ENCODE assay signal across 27 cellular contexts in the genomic region with DNA sequence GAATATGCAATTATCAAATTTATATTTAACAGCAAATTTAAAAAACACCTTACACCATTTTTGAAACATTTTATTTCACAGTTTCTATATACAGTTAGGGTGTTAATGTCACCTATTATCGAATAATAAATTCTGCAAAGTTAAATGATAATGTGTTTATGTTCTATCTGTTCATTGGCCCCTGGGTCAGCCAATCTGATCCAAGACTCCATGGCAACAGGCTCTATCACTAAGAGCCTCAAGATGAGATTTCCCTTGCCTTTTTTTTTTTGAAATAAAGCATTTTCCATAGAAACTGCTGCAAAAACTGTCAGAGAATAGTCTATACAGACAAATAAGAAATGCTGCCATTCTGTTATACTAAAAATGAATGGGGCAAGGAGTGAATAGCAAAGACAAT.
"Had no signal": no experiment of that assay in that cellular context is flagged by ENCODE, and none has a peak within 500 bp of the region (broad histone marks: within the 10 kb centered on the region; RNA-seq: fewer than 3 reads in every experiment).

No MANE protein-coding gene starts in this region.

- H3K9me3 ChIP-seq: ovary, psoas muscle, right lobe of liver, sigmoid colon, stomach, thoracic aorta, thyroid gland, tibial nerve, upper lobe of left lung, vagina had no signal

- DNase-seq: naive thymus-derived CD8-positive, alpha-beta T cell; nephron progenitor cell; occipital lobe; ovary; posterior cingulate gyrus; psoas muscle; right cardiac atrium; right lobe of liver; sigmoid colon; small intestine; stimulated activated CD4-positive, alpha-beta T cell treated with anti-CD3 and anti-CD28 coated beads, Interleukin-15, amount 100 ng/mL, for 24 hours; stimulated activated CD4-positive, alpha-beta T cell treated with anti-CD3 and anti-CD28 coated beads, Interleukin-2, amount 100 ng/mL, for 24 hours; stimulated activated CD4-positive, alpha-beta T cell treated with anti-CD3 and anti-CD28 coated beads, Interleukin-2, amount 100 ng/mL, for 48 hours; stimulated activated CD4-positive, alpha-beta T cell treated with anti-CD3 and anti-CD28 coated beads, Interleukin-4, amount 100 ng/mL, for 24 hours; stimulated activated naive B cell treated with anti-CD40 and anti-IgM and Interleukin-4, amounts not matched to agents 10 μg/mL and 1 μg/mL and 100 μg/mL, for 72 hours; stimulated activated naive CD4-positive, alpha-beta T cell treated with Interleukin-2 at 50 U/mL for 16 hours; stomach; thyroid gland; trophoblast cell; upper lobe of left lung had no signal

- H3K27ac ChIP-seq: neural progenitor cell, ovary, parathyroid adenoma, psoas muscle, right lobe of liver, sigmoid colon, stomach, thoracic aorta, thyroid gland, tibial nerve, upper lobe of left lung, vagina had no signal

- H3K4me3 ChIP-seq: neural progenitor cell, ovary, psoas muscle, right lobe of liver, sigmoid colon, stomach, thoracic aorta, thyroid gland, tibial nerve, upper lobe of left lung, vagina had no signal

- H3K4me2 ChIP-seq: neural progenitor cell had no signal

- H3K27me3 ChIP-seq: neural progenitor cell, ovary, right lobe of liver, sigmoid colon, stomach, thyroid gland, tibial nerve, upper lobe of left lung, vagina had no signal

- ATAC-seq: naive thymus-derived CD8-positive, alpha-beta T cell; natural killer cell treated with Interleukin-12 subunit alpha and Interleukin-12 subunit beta and Interleukin-15 and Interleukin-18, amount 100 ng/mL, for 72 hours; psoas muscle; right cardiac atrium; right lobe of liver; stimulated activated effector memory CD8-positive, alpha-beta T cell treated with anti-CD3 and anti-CD28 coated beads, Interleukin-12 subunit alpha, Interleukin-12 subunit beta, amount 100 ng/mL, for 72 hours; stimulated activated naive B cell treated with anti-CD40 and anti-IgM and Interleukin-4, amounts not matched to agents 10 μg/mL and 1 μg/mL and 100 μg/mL, for 72 hours had no signal

- H2AFZ ChIP-seq: neural progenitor cell, parathyroid adenoma had no signal

- H3K9ac ChIP-seq: neural progenitor cell, parathyroid adenoma had no signal

- H3K36me3 ChIP-seq: neural progenitor cell, ovary, thoracic aorta, thyroid gland had no signal
